Comparison of ENCODE assay signal across 8 cellular contexts in genomic region chr1:63523738-63524137, GRCh38. TPM values are rescaled to one million over a fixed set of nuclear protein-coding genes. Genes with fewer than 3 reads are reported as not detected.
DNase-seq lines count a peak whose midpoint lies in the region; ATAC-seq, FAIRE-seq and TF ChIP-seq lines count a peak whose summit lies in the region.

No MANE protein-coding gene starts in this region.

- intact Hi-C loops in activated naive CD4-positive, alpha-beta T cell treated with anti-CD3 and anti-CD28 coated beads for 36 hours (cut with micrococcal nuclease) = loop anchor here (1.0 to 10.0 kb wide), 7 partner anchors 70 to 1899 kb away; partner anchors contain the start of genes ALG6, FOXD3, LEPR and LEPROT
- intact Hi-C loops in endothelial cell of umbilical vein (cut with micrococcal nuclease) = loop anchor here (1.0 to 2.0 kb wide), 2 partner anchors 156 to 197 kb away; partner anchors contain the start of gene ALG6

- TF ChIP-seq CTCF in OCI-LY1 (IDR thresholded peaks at IDR 0.05; ENCODE audit: low read length) (no peak), endothelial cell of umbilical vein (IDR thresholded peaks at IDR 0.05; ENCODE audit: extremely low read depth in 1 of 2, insufficient read depth in 1 of 2, low read depth in 1 of 2, low read length in 2 of 2) (no peak)

- H3K4me3 ChIP-seq in OCI-LY1 (ENCODE audit: low read depth, low read length, poor library complexity, severe bottlenecking) (peak overlapping the region; percentile 87), endothelial cell of umbilical vein (replicated peaks in 1 of 3; ENCODE audit: insufficient read depth in 1 of 3, low read depth in 1 of 3, low read length in 3 of 3) (peak overlapping the region; percentile 55 to 95 (median 75))

- H3K4me1 ChIP-seq in OCI-LY1 (ENCODE audit: insufficient read depth, low read length, severe bottlenecking) (peaks cover 31% of the 10 kb centered on the region), endothelial cell of umbilical vein (ENCODE audit: control insufficient read depth, extremely low read depth, insufficient read depth, low read length) (peaks cover 13% of the 10 kb centered on the region)

- no peaks in the 10 kb centered on the region for H3K9me1 ChIP-seq in endothelial cell of umbilical vein (replicated peaks; ENCODE audit: control insufficient read depth, extremely low read depth, insufficient read depth, low read length)

- peak; percentile 5 for DNase-seq in activated naive CD4-positive, alpha-beta T cell treated with anti-CD3 and anti-CD28 coated beads for 36 hours
- no peak for DNase-seq in activated naive CD4-positive, alpha-beta T cell (lab: John Stamatoyannopoulos, UW)
- DNase-seq in endothelial cell of umbilical vein (ENCODE audit: low read depth, low spot score) (no peak), cerebellar nuclear complex (lab: John Stamatoyannopoulos, UW) (no peak), globus pallidus (ENCODE audit: low spot score) (no peak)
- DNase-seq in natural killer cell treated with Interleukin-12 subunit alpha and Interleukin-12 subunit beta and Interleukin-15 and Interleukin-18, amount 100 ng/mL, for 72 hours (ENCODE audit: low spot score) = no peak

- H3K27ac Mint-ChIP-seq in activated naive CD4-positive, alpha-beta T cell treated with anti-CD3 and anti-CD28 coated beads for 36 hours = peak overlapping the region; percentile 95
- H3K27ac Mint-ChIP-seq in natural killer cell treated with Interleukin-12 subunit alpha and Interleukin-12 subunit beta and Interleukin-15 and Interleukin-18, amount 100 ng/mL, for 72 hours = peak overlapping the region; percentile 92 to 97

- CTCF ChIA-PET in activated naive CD4-positive, alpha-beta T cell treated with anti-CD3 and anti-CD28 coated beads for 36 hours (lab: Charles Lee) = no interaction called here
- CTCF ChIA-PET in endothelial cell of umbilical vein (lab: Charles Lee) = interaction anchor here (0.8 to 3.4 kb wide), 4 partner anchors 14 to 197 kb away, joined by 3 to 11 read pairs (median 4); no protein-coding TSS in a partner anchor

- H4K20me1 ChIP-seq in OCI-LY1 (ENCODE audit: insufficient read depth, low read length) (no peaks in the 10 kb centered on the region), endothelial cell of umbilical vein (replicated peaks; ENCODE audit: control insufficient read depth, extremely low read depth, insufficient read depth, low read length) (no peaks in the 10 kb centered on the region)

- H3K4me2 ChIP-seq in OCI-LY1 (ENCODE audit: low read length) (peak overlapping the region; percentile 89), endothelial cell of umbilical vein (ENCODE audit: insufficient read depth, low read length) (peak overlapping the region; percentile 82)

- ATAC-seq in HG02623 (IDR thresholded peaks at IDR 0.05; ENCODE audit: unreplicated experiment) = peak; percentile 14
- peak in 1 of 2 donors; percentile 47 for ATAC-seq in natural killer cell treated with Interleukin-12 subunit alpha and Interleukin-12 subunit beta and Interleukin-15 and Interleukin-18, amount 100 ng/mL, for 72 hours

- H3K9ac ChIP-seq in OCI-LY1 (ENCODE audit: low read length) = peak overlapping the region; percentile 90
- H3K9ac ChIP-seq in endothelial cell of umbilical vein (replicated peaks; ENCODE audit: extremely low read depth, insufficient read depth, low read length) = peak overlapping the region; percentile 87

- dilution Hi-C loops in endothelial cell of umbilical vein (cut with MboI; ENCODE audit: extremely low pct_ligation_motif_present, low sequenced_read_pairs) = no loop called here

- no peaks in the 10 kb centered on the region for H3F3A ChIP-seq in OCI-LY1 (ENCODE audit: insufficient read depth, low read length)

- H3K79me2 ChIP-seq in OCI-LY1 (ENCODE audit: insufficient read depth, low read length) (peaks cover 40% of the 10 kb centered on the region), endothelial cell of umbilical vein (ENCODE audit: control insufficient read depth, insufficient read depth, low read length) (peaks cover 11% of the 10 kb centered on the region)

- H3K27me3 ChIP-seq in OCI-LY1 (ENCODE audit: insufficient read depth, low read length) (no peaks in the 10 kb centered on the region), endothelial cell of umbilical vein (ENCODE audit: control insufficient read depth in 2 of 2, insufficient read depth in 2 of 2, low read length in 2 of 2) (no peaks in the 10 kb centered on the region)

- BruUV-seq in endothelial cell of umbilical vein (replicated peaks; lab: Mats Ljungman, UMichigan) = TSS peak; percentile 65

- H3K27me3 Mint-ChIP-seq in activated naive CD4-positive, alpha-beta T cell treated with anti-CD3 and anti-CD28 coated beads for 36 hours (ENCODE audit: low read depth) = no peaks in the 10 kb centered on the region
- H3K27me3 Mint-ChIP-seq in natural killer cell treated with Interleukin-12 subunit alpha and Interleukin-12 subunit beta and Interleukin-15 and Interleukin-18, amount 100 ng/mL, for 72 hours = no peaks in the 10 kb centered on the region

- peak overlapping the region; percentile 89 for H3K27ac ChIP-seq in OCI-LY1 (ENCODE audit: low read depth, low read length, poor library complexity, severe bottlenecking)
- H3K27ac ChIP-seq in endothelial cell of umbilical vein (ENCODE audit: insufficient read depth, low read depth, low read length) = peak overlapping the region; percentile 82

- no peaks in the 10 kb centered on the region for H3K36me3 Mint-ChIP-seq in activated naive CD4-positive, alpha-beta T cell treated with anti-CD3 and anti-CD28 coated beads for 36 hours (ENCODE audit: low read depth)
- peaks cover 5% of the 10 kb centered on the region for H3K36me3 Mint-ChIP-seq in natural killer cell treated with Interleukin-12 subunit alpha and Interleukin-12 subunit beta and Interleukin-15 and Interleukin-18, amount 100 ng/mL, for 72 hours

- H3K4me3 Mint-ChIP-seq in activated naive CD4-positive, alpha-beta T cell treated with anti-CD3 and anti-CD28 coated beads for 36 hours = peak overlapping the region; percentile 97
- H3K4me3 Mint-ChIP-seq in natural killer cell treated with Interleukin-12 subunit alpha and Interleukin-12 subunit beta and Interleukin-15 and Interleukin-18, amount 100 ng/mL, for 72 hours = peak overlapping the region; percentile 94

- H3K4me1 Mint-ChIP-seq in activated naive CD4-positive, alpha-beta T cell treated with anti-CD3 and anti-CD28 coated beads for 36 hours (ENCODE audit: low read depth) = peaks cover 24% of the 10 kb centered on the region
- H3K4me1 Mint-ChIP-seq in natural killer cell treated with Interleukin-12 subunit alpha and Interleukin-12 subunit beta and Interleukin-15 and Interleukin-18, amount 100 ng/mL, for 72 hours (ENCODE audit: low read depth in 2 of 2) = peaks cover 15 to 23% of the 10 kb centered on the region in 2 donors

- no peaks in the 10 kb centered on the region for H3K9me3 ChIP-seq in OCI-LY1 (ENCODE audit: low read length)
- H3K9me3 ChIP-seq in endothelial cell of umbilical vein (replicated peaks; ENCODE audit: control insufficient read depth, insufficient read depth, low read length) = no peaks in the 10 kb centered on the region

- no peaks in the 10 kb centered on the region for H3K9me3 Mint-ChIP-seq in activated naive CD4-positive, alpha-beta T cell treated with anti-CD3 and anti-CD28 coated beads for 36 hours
- no peaks in the 10 kb centered on the region for H3K9me3 Mint-ChIP-seq in natural killer cell treated with Interleukin-12 subunit alpha and Interleukin-12 subunit beta and Interleukin-15 and Interleukin-18, amount 100 ng/mL, for 72 hours

- TF ChIP-seq POLR2A in endothelial cell of umbilical vein (IDR thresholded peaks at IDR 0.05; ENCODE audit: low read depth, low read length) = no peak

- H3K9me2 ChIP-seq in OCI-LY1 (ENCODE audit: low read depth, low read length) = no peaks in the 10 kb centered on the region

- H3K36me3 ChIP-seq in OCI-LY1 (ENCODE audit: insufficient read depth, low read length) (peaks cover 11% of the 10 kb centered on the region; the same call in 1 of the 2 replicates), endothelial cell of umbilical vein (ENCODE audit: control insufficient read depth in 2 of 2, extremely low read depth in 1 of 2, insufficient read depth in 2 of 2, low read length in 2 of 2) (no peaks in the 10 kb centered on the region)

- POLR2A ChIA-PET in endothelial cell of umbilical vein (lab: Charles Lee) = no interaction called here

- FAIRE-seq in endothelial cell of umbilical vein (lab: Jason Lieb, UNC) = no peak

- H2AFZ ChIP-seq in OCI-LY1 (ENCODE audit: low read length) = peak overlapping the region; percentile 80
- H2AFZ ChIP-seq in endothelial cell of umbilical vein (ENCODE audit: low read depth, low read length) = peak overlapping the region; percentile 86

TF ChIP-seq in endothelial cell of umbilical vein, 7 proteins besides CTCF, POLR2A, EP300 and RAD21 (continues in another document):
- no peak for TF ChIP-seq FOS (IDR thresholded peaks at IDR 0.05; ENCODE audit: borderline replicate concordance, insufficient read depth, low read length)
- no peak for TF ChIP-seq POLR2AphosphoS5 (IDR thresholded peaks at IDR 0.05; ENCODE audit: insufficient read depth, low read depth, low read length)

RNA-seq across cellular contexts. Expression of gene EFCAB7, which starts 0.4 kb away (rescaled TPM):
- total RNA-seq in activated naive CD4-positive, alpha-beta T cell treated with anti-CD3 and anti-CD28 coated beads for 36 hours = 1 to 10 TPM; 6.3 to 6.4 TPM
- 6.1 and 7.1 TPM in 2 replicates for total RNA-seq in endothelial cell of umbilical vein
- polyA plus RNA-seq in endothelial cell of umbilical vein = 0.88 and 1.4 TPM in 2 replicates
- polyA plus RNA-seq in endothelial cell of umbilical vein (2011; cell fraction: cytosol; rRNA removed) = 2.2 and 2.4 TPM in 2 replicates
- 4.6 and 7.8 TPM in 2 replicates for polyA plus RNA-seq in endothelial cell of umbilical vein (2011; cell fraction: nucleus; rRNA removed)
- 3.3 and 4.7 TPM in 2 replicates for polyA plus RNA-seq in endothelial cell of umbilical vein (2012)
- polyA minus RNA-seq in endothelial cell of umbilical vein = 0.83 and 2.6 TPM in 2 replicates
- polyA minus RNA-seq in endothelial cell of umbilical vein (2011; cell fraction: cytosol; rRNA and poly(A)+ RNA removed) = 1.1 TPM
- polyA minus RNA-seq in endothelial cell of umbilical vein (2011; cell fraction: nucleus; rRNA and poly(A)+ RNA removed) = 3.2 and 6.8 TPM in 2 replicates
- 1 to 10 TPM; 3.7 to 7.1 TPM for total RNA-seq in natural killer cell treated with Interleukin-12 subunit alpha and Interleukin-12 subunit beta and Interleukin-15 and Interleukin-18, amount 100 ng/mL, for 72 hours

RNA-seq across cellular contexts. Expression of gene ITGB3BP, which starts 0.7 kb away (rescaled TPM):
- total RNA-seq in activated naive CD4-positive, alpha-beta T cell treated with anti-CD3 and anti-CD28 coated beads for 36 hours = 10 to 100 TPM; 59.1 to 59.7 TPM
- 24.4 and 26.6 TPM in 2 replicates for total RNA-seq in endothelial cell of umbilical vein
- polyA plus RNA-seq in endothelial cell of umbilical vein = 5.0 and 5.3 TPM in 2 replicates
- 15.5 and 17.5 TPM in 2 replicates for polyA plus RNA-seq in endothelial cell of umbilical vein (2011; cell fraction: cytosol; rRNA removed)
- polyA plus RNA-seq in endothelial cell of umbilical vein (2011; cell fraction: nucleus; rRNA removed) = 21.0 and 31.7 TPM in 2 replicates
- polyA plus RNA-seq in endothelial cell of umbilical vein (2012) = 16.4 and 31.9 TPM in 2 replicates
- polyA minus RNA-seq in endothelial cell of umbilical vein = 4.0 and 6.2 TPM in 2 replicates
- 6.8 TPM for polyA minus RNA-seq in endothelial cell of umbilical vein (2011; cell fraction: cytosol; rRNA and poly(A)+ RNA removed)
- polyA minus RNA-seq in endothelial cell of umbilical vein (2011; cell fraction: nucleus; rRNA and poly(A)+ RNA removed) = 14.3 and 22.9 TPM in 2 replicates
- 10 to 100 TPM; 35.0 to 48.3 TPM for total RNA-seq in natural killer cell treated with Interleukin-12 subunit alpha and Interleukin-12 subunit beta and Interleukin-15 and Interleukin-18, amount 100 ng/mL, for 72 hours
